In the genomic region with DNA sequence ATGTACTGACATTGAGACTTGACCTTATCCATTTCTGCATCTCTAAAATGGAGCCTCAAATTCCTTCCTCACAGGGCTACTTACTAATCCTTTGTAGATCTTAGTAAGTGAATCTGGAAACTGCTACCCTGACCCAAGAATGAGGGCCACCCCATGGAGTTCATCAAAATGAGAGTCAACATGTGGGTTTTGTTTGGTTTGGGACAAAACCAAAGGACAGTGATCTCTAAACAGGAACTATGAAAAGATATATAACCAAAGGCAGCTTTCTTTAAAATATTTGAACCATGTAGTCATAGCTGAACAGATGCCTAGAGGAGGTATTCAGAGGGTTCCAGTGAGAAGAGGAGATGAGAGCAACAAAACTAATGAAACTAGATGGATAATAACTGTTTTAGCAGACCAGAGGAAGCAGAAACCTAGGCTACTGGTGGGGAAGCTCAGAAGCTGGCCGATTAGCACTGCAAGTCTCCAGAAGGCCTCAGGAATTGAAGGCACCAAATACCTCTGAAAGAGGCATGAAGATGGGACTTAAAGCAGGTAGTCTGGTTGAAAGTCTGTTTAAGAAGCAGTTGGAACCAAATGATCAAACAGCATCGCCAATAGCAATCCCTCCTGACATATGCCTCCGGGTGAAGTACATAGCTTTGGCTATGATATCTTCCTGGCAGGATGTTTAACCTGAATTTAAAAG, we compare ENCODE assay signal across 13 cellular contexts. TPM values are rescaled to one million over a fixed set of nuclear protein-coding genes. Genes with fewer than 3 reads are reported as not detected.
DNase-seq lines count a peak whose midpoint lies in the region; ATAC-seq and TF ChIP-seq lines count a peak whose summit lies in the region.
"Had no signal": no experiment of that assay in that cellular context is flagged by ENCODE, and none has a peak within 500 bp of the region (broad histone marks: within the 10 kb centered on the region; RNA-seq: fewer than 3 reads in every experiment).

No MANE protein-coding gene starts in this region.

- peak overlapping the region; percentile 30 for H2AFZ ChIP-seq in osteoblast (ENCODE audit: low read length)

- H3K36me3 ChIP-seq in SJCRH30 (no peaks in the 10 kb centered on the region; the same call in 1 of the 2 replicates), osteoblast (ENCODE audit: insufficient read depth, low read length) (no peaks in the 10 kb centered on the region)

- H3K4me1 ChIP-seq in SJCRH30 (no peaks in the 10 kb centered on the region; the same call in 1 of the 2 replicates), osteoblast (ENCODE audit: insufficient read depth, low read length) (peaks cover 30% of the 10 kb centered on the region)
- H3K4me1 ChIP-seq: spleen had no signal

- H3K4me3 ChIP-seq in SJCRH30 = no peak overlapping the region
- H3K4me3 ChIP-seq in osteoblast (ENCODE audit: insufficient read depth, low read length) = peak overlapping the region; percentile 8
- H3K4me3 ChIP-seq: SK-N-MC, spleen had no signal

- no peaks in the 10 kb centered on the region for H3K79me2 ChIP-seq in osteoblast (ENCODE audit: insufficient read depth, low read length)

- DNase-seq in GM03348 (ENCODE audit: low spot score) (peak; percentile 93), SJCRH30 (peak; percentile 13 to 14), fibroblast of peridontal ligament (ENCODE audit: extremely low read depth) (peak; percentile 97), osteoblast (ENCODE audit: insufficient read length, low spot score, missing footprints) (peak; percentile 92), GM20000 (ENCODE audit: low spot score) (no peak), foreskin melanocyte (no peak)
- DNase-seq in stimulated activated naive CD4-positive, alpha-beta T cell treated with Interleukin-2 at 50 U/mL for 16 hours (lab: John Stamatoyannopoulos, UW) = no peak
- DNase-seq: naive thymus-derived CD8-positive, alpha-beta T cell; NCI-H1417; NCI-H748 treated with DMSO at 0.1 percent for 48 hours; spleen had no signal

- H3K27ac ChIP-seq in SJCRH30 (no peak overlapping the region), osteoblast (ENCODE audit: low read depth, low read length) (peak overlapping the region; percentile 67)
- H3K27ac ChIP-seq: SK-N-MC, spleen had no signal

- H4K20me1 ChIP-seq in osteoblast (ENCODE audit: insufficient read depth, low read length) = no peaks in the 10 kb centered on the region

- H3K9me3 ChIP-seq in SJCRH30 (replicated peaks) (no peaks in the 10 kb centered on the region), osteoblast (ENCODE audit: low read depth, low read length) (no peaks in the 10 kb centered on the region)
- H3K9me3 ChIP-seq: spleen had no signal

- H3K27me3 ChIP-seq in SJCRH30 (no peaks in the 10 kb centered on the region), osteoblast (ENCODE audit: insufficient read depth, low read length) (no peaks in the 10 kb centered on the region)
- H3K27me3 ChIP-seq: spleen had no signal

- no peak for ATAC-seq in HG03108 (IDR thresholded peaks at IDR 0.05; ENCODE audit: unreplicated experiment)
- ATAC-seq: naive thymus-derived CD8-positive, alpha-beta T cell had no signal

- H3K4me2 ChIP-seq in osteoblast (ENCODE audit: insufficient read depth, low read length) = peak overlapping the region; percentile 49

- TF ChIP-seq CTCF in osteoblast (IDR thresholded peaks at IDR 0.05; ENCODE audit: extremely low read depth, low read depth, low read length) = no peak
- TF ChIP-seq CTCF in GM20000 (IDR thresholded peaks at IDR 0.05; ENCODE audit: extremely low read depth, missing control alignments) = no peak

RNA-seq across cellular contexts. Expression of gene THOC3, which starts 45.8 kb away (rescaled TPM):
- 102 and 111 TPM in 2 replicates for total RNA-seq in SJCRH30 (2014; rRNA removed; shearing (Covaris generic))
- total RNA-seq in osteoblast = 22.1 and 24.2 TPM in 2 replicates

RNA-seq across cellular contexts. Expression of gene CPLX2, which starts 51.0 kb away (rescaled TPM):
- not detected in 2 replicates for total RNA-seq in SJCRH30 (2014; rRNA removed; shearing (Covaris generic))
- not detected in 2 replicates for total RNA-seq in osteoblast
- total RNA-seq: naive thymus-derived CD8-positive, alpha-beta T cell; spleen had no signal

Comparison
In these comparisons a context has a peak if more than half of its experiments do, and no peak if none do; other contexts are left out.
1. DNase-seq: peak in GM03348 (single experiment), SJCRH30 (2 of 2), fibroblast of peridontal ligament (single experiment) and osteoblast (single experiment); none in stimulated activated naive CD4-positive, alpha-beta T cell treated with Interleukin-2 at 50 U/mL for 16 hours (single experiment), GM20000 (single experiment) and foreskin melanocyte (single experiment).